In genomic region chr9:38227656-38228055, GRCh38 we compare ENCODE assay signal across 8 cellular contexts.
DNase-seq lines count a peak whose midpoint lies in the region; ATAC-seq and TF ChIP-seq lines count a peak whose summit lies in the region.

No MANE protein-coding gene starts in this region.

- H3K27me3 ChIP-seq in AG04450 (ENCODE audit: control insufficient read depth, insufficient read depth, low read length) (peaks cover 31% of the 10 kb centered on the region), gastrocnemius medialis (peaks cover 0 to 9% (median 3%) of the 10 kb centered on the region in 3 donors)

- ATAC-seq in GM18907 (IDR thresholded peaks at IDR 0.05; ENCODE audit: unreplicated experiment) (peak; percentile 40), gastrocnemius medialis (no peak), HG03520 (IDR thresholded peaks at IDR 0.05; ENCODE audit: unreplicated experiment) (no peak)

- H3K4me3 ChIP-seq in AG04450 (ENCODE audit: low read depth, low read length), result no peak overlapping the region
- no peak overlapping the region for H3K4me3 ChIP-seq in epithelial cell of esophagus (ENCODE audit: low read length)
- H3K4me3 ChIP-seq in gastrocnemius medialis, result no peak overlapping the region

- in situ Hi-C loops in gastrocnemius medialis (cut with MboI; ENCODE audit: low sequenced_read_pairs in 4 of 4), result no loop called here

- POLR2A ChIA-PET in AG04450 (lab: Yijun Ruan, JAX), result no interaction called here

- H3K9me3 ChIP-seq in AG04450 (ENCODE audit: control insufficient read depth, insufficient read depth, low read length), result no peaks in the 10 kb centered on the region
- H3K9me3 ChIP-seq in gastrocnemius medialis, result no peaks in the 10 kb centered on the region

- no peaks in the 10 kb centered on the region for H3K36me3 ChIP-seq in gastrocnemius medialis

- intact Hi-C loops in gastrocnemius medialis (cut with DNase I; ENCODE audit: low total_unique reads), result no loop called here

- TF ChIP-seq POLR2A in gastrocnemius medialis (IDR thresholded peaks at IDR 0.05), result no peak

- H3K27ac ChIP-seq in AG04450 (ENCODE audit: low read depth, low read length) (peak overlapping the region; percentile 70), gastrocnemius medialis (no peak overlapping the region)

- no peak for TF ChIP-seq CTCF in AG04450 (IDR thresholded peaks at IDR 0.05; ENCODE audit: low read depth, low read length)
- no peak for TF ChIP-seq CTCF in epithelial cell of esophagus (IDR thresholded peaks at IDR 0.05; ENCODE audit: insufficient read depth, low read depth, low read length, missing control alignments)
- TF ChIP-seq CTCF in gastrocnemius medialis (IDR thresholded peaks at IDR 0.05 in 4 of 5, conservative IDR thresholded peaks at IDR 0.05 in 1 of 5), result no peak

- CTCF ChIA-PET in AG04450 (lab: Charles Lee), result interaction anchor here (1.5 to 1.7 kb wide), 2 partner anchors 36 to 139 kb away, joined by 5 read pairs; no protein-coding TSS in a partner anchor

- H3K4me1 ChIP-seq in gastrocnemius medialis, result no peaks in the 10 kb centered on the region

- no peak for DNase-seq in AG04450 (ENCODE audit: low read depth, low spot score)
- DNase-seq in RPMI7951 (ENCODE audit: low read depth), result peak; percentile 77
- peak; percentile 69 for DNase-seq in epithelial cell of esophagus (ENCODE audit: low read depth)
- no peak for DNase-seq in gastrocnemius medialis
- DNase-seq in H4 (ENCODE audit: low spot score), result no peak
- DNase-seq in activated CD4-positive, CD25-positive, alpha-beta regulatory T cell (lab: John Stamatoyannopoulos, UW), result no peak

Comparison
In these comparisons a context has a peak if more than half of its experiments do, and no peak if none do; other contexts are left out.
1. DNase-seq: peak in RPMI7951 (single experiment) and epithelial cell of esophagus (single experiment); none in AG04450 (single experiment), gastrocnemius medialis (0 of 2), H4 (single experiment) and activated CD4-positive, CD25-positive, alpha-beta regulatory T cell (0 of 4).